19 cellular contexts compared by ENCODE assay signal in genomic region chr13:59086147-59086546, GRCh38.
DNase-seq lines count a peak whose midpoint lies in the region; TF ChIP-seq lines count a peak whose summit lies in the region.
"Had no signal": no experiment of that assay in that cellular context is flagged by ENCODE, and none has a peak within 500 bp of the region (broad histone marks: within the 10 kb centered on the region; RNA-seq: fewer than 3 reads in every experiment).

No MANE protein-coding gene starts in this region.

- no peak overlapping the region for H3K4me3 ChIP-seq in ACC112 (ENCODE audit: low read depth, low read length)
- H3K4me3 ChIP-seq in mammary epithelial cell (replicated peaks in 1 of 3; ENCODE audit: insufficient read depth in 1 of 3, low read depth in 2 of 3, low read length in 3 of 3) = no peak overlapping the region
- no peak overlapping the region for H3K4me3 ChIP-seq in kidney epithelial cell (ENCODE audit: low read depth, low read length)
- H3K4me3 ChIP-seq: A549, coronary artery, prostate gland had no signal

- CTCF ChIA-PET in mammary epithelial cell (lab: Charles Lee; ENCODE audit: low non-redundant PET) = no interaction called here

- no peak for TF ChIP-seq CTCF in mammary epithelial cell (conservative IDR thresholded peaks at IDR 0.05 in 1 of 2, IDR thresholded peaks at IDR 0.05 in 1 of 2; ENCODE audit: extremely low read depth in 1 of 2, insufficient read depth in 1 of 2, low read depth in 1 of 2, low read length in 2 of 2)
- no peak for TF ChIP-seq CTCF in kidney epithelial cell (IDR thresholded peaks at IDR 0.05; ENCODE audit: insufficient read depth, low read length, poor library complexity, severe bottlenecking)

- H3K9ac ChIP-seq in mammary epithelial cell (ENCODE audit: insufficient read depth, low read length) = no peak overlapping the region

- 14% methylated on average over 2 of the region's 2 CpGs for WGBS in mammary epithelial cell (ENCODE audit: low coverage, missing lambda C conversion rate)

- in situ Hi-C loops in mammary epithelial cell (cut with MboI; ENCODE audit: low sequenced_read_pairs in 2 of 2) = no loop called here

- H3K27me3 ChIP-seq in ACC112 (ENCODE audit: insufficient read depth, low read length) = no peaks in the 10 kb centered on the region
- no peaks in the 10 kb centered on the region for H3K27me3 ChIP-seq in mammary epithelial cell (ENCODE audit: insufficient read depth, low read length)
- no peaks in the 10 kb centered on the region for H3K27me3 ChIP-seq in kidney epithelial cell (ENCODE audit: control insufficient read depth, insufficient read depth, low read length)

- H2AFZ ChIP-seq in ACC112 (ENCODE audit: low read length, unreplicated experiment) = no peak overlapping the region
- no peak overlapping the region for H2AFZ ChIP-seq in mammary epithelial cell (ENCODE audit: low read depth, low read length)

- H4K20me1 ChIP-seq in mammary epithelial cell (ENCODE audit: insufficient read depth, low read length) = no peaks in the 10 kb centered on the region

- H3K79me2 ChIP-seq in ACC112 (ENCODE audit: control insufficient read depth, insufficient read depth, low read length, unreplicated experiment) (no peaks in the 10 kb centered on the region), mammary epithelial cell (ENCODE audit: insufficient read depth, low read length) (no peaks in the 10 kb centered on the region)

- intact Hi-C loops in mammary epithelial cell (cut with micrococcal nuclease) = no loop called here

- H3K36me3 ChIP-seq in ACC112 (ENCODE audit: insufficient read depth, low read length) = 0 out of 2 replicates have a peak, but pooled peaks cover 4% of the 10 kb centered on the region
- H3K36me3 ChIP-seq in mammary epithelial cell (ENCODE audit: insufficient read depth, low read length) = no peaks in the 10 kb centered on the region
- H3K36me3 ChIP-seq in kidney epithelial cell (ENCODE audit: control insufficient read depth, insufficient read depth, low read length) = no peaks in the 10 kb centered on the region
- H3K36me3 ChIP-seq: prostate gland had no signal

- H3K27ac ChIP-seq in ACC112 (ENCODE audit: low read depth, low read length) (peak overlapping the region; percentile 62; the same call in 1 of the 2 replicates), mammary epithelial cell (ENCODE audit: insufficient read depth, low read depth, low read length) (peak overlapping the region; percentile 15)
- H3K27ac ChIP-seq: A549, coronary artery, prostate gland had no signal

- H3K4me1 ChIP-seq in ACC112 (ENCODE audit: control insufficient read depth, insufficient read depth, low read length, unreplicated experiment) = peaks cover 21% of the 10 kb centered on the region
- H3K4me1 ChIP-seq in mammary epithelial cell (ENCODE audit: insufficient read depth, low read length) = peaks cover 8% of the 10 kb centered on the region
- H3K4me1 ChIP-seq: A549, prostate gland had no signal

- BruUV-seq in mammary epithelial cell (replicated peaks; lab: Mats Ljungman, UMichigan) = no TSS peak

- H3K4me2 ChIP-seq in mammary epithelial cell (ENCODE audit: insufficient read depth, low read depth, low read length) = no peak overlapping the region
- H3K4me2 ChIP-seq: A549 had no signal

- DNase-seq in M059J (ENCODE audit: low read depth) (peak; percentile 95), mammary epithelial cell (peak; percentile 31), kidney epithelial cell (ENCODE audit: low read depth) (peak; percentile 4), NCI-H526 (lab: John Stamatoyannopoulos, UW) (no peak), NCI-H69 (lab: John Stamatoyannopoulos, UW) (no peak), SK-N-DZ (ENCODE audit: low spot score) (no peak)
- no peak for DNase-seq in activated naive CD4-positive, alpha-beta T cell treated with anti-CD3 and anti-CD28 coated beads, Interleukin-2, amount 50 U/mL, for 16 hours
- DNase-seq: activated CD4-positive, alpha-beta T cell treated with anti-CD3 and anti-CD28 coated beads, Interleukin-2, amount 10 ng/mL, durations not matched to agents 7 days and 5 days; activated T-cell treated with anti-CD3 and anti-CD28 coated beads, Interleukin-2, amount 50 U/mL, for 4 hours; erythroblast; HFFc6; naive thymus-derived CD4-positive, alpha-beta T cell; NCI-H2029 treated with DMSO at 0.1 percent for 48 hours; NCI-H82; stimulated activated CD4-positive, alpha-beta T cell treated with anti-CD3 and anti-CD28 coated beads, Interleukin-15, amount 100 ng/mL, for 24 hours had no signal

- dilution Hi-C loops in mammary epithelial cell (cut with HindIII; ENCODE audit: low sequenced_read_pairs) = no loop called here

- no peaks in the 10 kb centered on the region for H3K9me3 ChIP-seq in mammary epithelial cell (replicated peaks; ENCODE audit: insufficient read depth, low read length)
- H3K9me3 ChIP-seq: A549, prostate gland had no signal

Comparison
In these comparisons a context has a peak if more than half of its experiments do, and no peak if none do; other contexts are left out.
1. DNase-seq: peak in M059J (single experiment), mammary epithelial cell (single experiment) and kidney epithelial cell (single experiment); none in activated naive CD4-positive, alpha-beta T cell treated with anti-CD3 and anti-CD28 coated beads, Interleukin-2, amount 50 U/mL, for 16 hours (single experiment), NCI-H526 (0 of 2), NCI-H69 (single experiment) and SK-N-DZ (single experiment).